Comparison of ENCODE assay signal across 23 cellular contexts in genomic region chr1:162178432-162178831, GRCh38.
DNase-seq lines count a peak whose midpoint lies in the region; ATAC-seq and TF ChIP-seq lines count a peak whose summit lies in the region.
"Had no signal": no experiment of that assay in that cellular context is flagged by ENCODE, and none has a peak within 500 bp of the region (broad histone marks: within the 10 kb centered on the region; RNA-seq: fewer than 3 reads in every experiment).

No MANE protein-coding gene starts in this region.

- no peak overlapping the region for H4K8ac ChIP-seq in neuronal stem cell (ENCODE audit: low read depth, low read length)

- H3K27ac ChIP-seq in right cardiac atrium (ENCODE audit: low read length) (no peak overlapping the region), PC-3 (ENCODE audit: low read length) (no peak overlapping the region), neuronal stem cell (replicated peaks; ENCODE audit: low read length) (no peak overlapping the region), suprapubic skin (no peak overlapping the region)
- H3K27ac ChIP-seq: psoas muscle, tibial artery had no signal

- H3K4me1 ChIP-seq in right cardiac atrium (ENCODE audit: control insufficient read depth, insufficient read depth, low read length) (no peaks in the 10 kb centered on the region), PC-3 (ENCODE audit: insufficient read depth, low read length) (peaks cover 29% of the 10 kb centered on the region), neuronal stem cell (ENCODE audit: control insufficient read depth in 2 of 2, insufficient read depth in 1 of 2, low read depth in 1 of 2, low read length in 2 of 2) (peaks cover 13 to 14% of the 10 kb centered on the region in 2 donors), suprapubic skin (no peaks in the 10 kb centered on the region)
- H3K4me1 ChIP-seq: psoas muscle, tibial artery had no signal

- H3K23ac ChIP-seq in neuronal stem cell (ENCODE audit: low read depth, low read length, poor library complexity): no peak overlapping the region

- no peak overlapping the region for H3K4me3 ChIP-seq in right cardiac atrium (ENCODE audit: low read length)
- no peak overlapping the region for H3K4me3 ChIP-seq in PC-3 (ENCODE audit: low read length)
- no peak overlapping the region for H3K4me3 ChIP-seq in neuronal stem cell (ENCODE audit: low read length in 2 of 2)
- no peak overlapping the region for H3K4me3 ChIP-seq in suprapubic skin
- H3K4me3 ChIP-seq: psoas muscle, tibial artery had no signal

- H3F3A ChIP-seq in PC-3 (ENCODE audit: low read length, unreplicated experiment): no peaks in the 10 kb centered on the region

- H2AFZ ChIP-seq in PC-3 (ENCODE audit: low read length): no peak overlapping the region
- H2AFZ ChIP-seq in neuronal stem cell (ENCODE audit: low read length): no peak overlapping the region

- H3K4me2 ChIP-seq in PC-3 (ENCODE audit: low read length) (0 out of 2 replicates have a peak overlapping the region, but pooled peaks have one; percentile 1), neuronal stem cell (ENCODE audit: insufficient read depth, low read length, poor library complexity, severe bottlenecking) (no peak overlapping the region)

- H3K27me3 ChIP-seq in right cardiac atrium (ENCODE audit: control insufficient read depth, insufficient read depth) (no peaks in the 10 kb centered on the region), PC-3 (ENCODE audit: low read length) (no peaks in the 10 kb centered on the region), neuronal stem cell (ENCODE audit: control insufficient read depth in 3 of 3, insufficient read depth in 3 of 3, low read depth in 1 of 3, low read length in 3 of 3) (no peaks in the 10 kb centered on the region), suprapubic skin (no peaks in the 10 kb centered on the region)
- H3K27me3 ChIP-seq: tibial artery had no signal

- no peaks in the 10 kb centered on the region for H3K36me3 ChIP-seq in PC-3 (ENCODE audit: low read depth, low read length)
- peaks cover 0 to 7% of the 10 kb centered on the region in 2 donors for H3K36me3 ChIP-seq in neuronal stem cell (replicated peaks in 1 of 2; ENCODE audit: control insufficient read depth in 2 of 2, insufficient read depth in 2 of 2, low read length in 2 of 2)
- no peaks in the 10 kb centered on the region for H3K36me3 ChIP-seq in suprapubic skin
- H3K36me3 ChIP-seq: tibial artery had no signal

- no peaks in the 10 kb centered on the region for H3K79me1 ChIP-seq in neuronal stem cell (ENCODE audit: low read depth, low read length)

- TF ChIP-seq EP300 in suprapubic skin (IDR thresholded peaks at IDR 0.05): no peak

- H2BK12ac ChIP-seq in neuronal stem cell (ENCODE audit: low read length): peak overlapping the region; percentile 46

- H3K4ac ChIP-seq in neuronal stem cell (ENCODE audit: low read length): no peak overlapping the region

- DNase-seq in Right ventricle myocardium inferior (ENCODE audit: missing footprints): peak; percentile 49
- no peak for DNase-seq in right cardiac atrium
- DNase-seq in NCI-H1694 treated with DMSO at 0.1 percent for 48 hours (lab: John Stamatoyannopoulos, UW): peak; percentile 80
- no peak for DNase-seq in PC-3
- DNase-seq in neuronal stem cell (ENCODE audit: low spot score): no peak
- no peak for DNase-seq in suprapubic skin (ENCODE audit: low spot score in 2 of 2)
- DNase-seq in SHP77 (lab: John Stamatoyannopoulos, UW): no peak
- no peak for DNase-seq in activated CD4-positive, alpha-beta T cell treated with anti-CD3 and anti-CD28 coated beads for 36 hours
- DNase-seq: activated CD4-positive, alpha-beta T cell treated with anti-CD3 and anti-CD28 coated beads, Interleukin-2, amount 50 U/mL, for 4 hours; activated naive CD4-positive, alpha-beta T cell treated with Interleukin-2 at 50 U/mL for 16 hours; activated T-cell treated with anti-CD3 and anti-CD28 coated beads, Interleukin-2, amount 50 U/mL, for 72 hours; CD4-positive, alpha-beta memory T cell; DMS53; H9; naive B cell; NCI-H1105; NCI-H2107; NCI-H526 treated with DMSO at 0.1 percent for 48 hours; psoas muscle; stimulated activated CD4-positive, alpha-beta T cell treated with anti-CD3 and anti-CD28 coated beads, Interleukin-15, amount 100 ng/mL, for 24 hours; stimulated activated naive CD8-positive, alpha-beta T cell treated with anti-CD3 and anti-CD28 coated beads, Interleukin-15, amount 100 ng/mL, for 72 hours; T-helper 2 cell; tibial artery had no signal

- H3K4me3 Mint-ChIP-seq in activated CD4-positive, alpha-beta T cell treated with anti-CD3 and anti-CD28 coated beads for 36 hours: no peak overlapping the region
- H3K4me3 Mint-ChIP-seq: activated T-cell treated with anti-CD3 and anti-CD28 coated beads, Interleukin-2, amount 50 U/mL, for 72 hours; CD4-positive, alpha-beta memory T cell; H9; naive B cell; stimulated activated naive CD8-positive, alpha-beta T cell treated with anti-CD3 and anti-CD28 coated beads, Interleukin-15, amount 100 ng/mL, for 72 hours had no signal

- H2BK15ac ChIP-seq in neuronal stem cell (ENCODE audit: low read length): no peak overlapping the region

- TF ChIP-seq POLR2A in suprapubic skin (IDR thresholded peaks at IDR 0.05): no peak

- no peaks in the 10 kb centered on the region for H3K79me2 ChIP-seq in PC-3 (ENCODE audit: low read length)

- no peak overlapping the region for H4K91ac ChIP-seq in neuronal stem cell (ENCODE audit: low read depth, low read length, poor library complexity)

- H3K27ac Mint-ChIP-seq in activated CD4-positive, alpha-beta T cell treated with anti-CD3 and anti-CD28 coated beads for 36 hours: no peak overlapping the region
- H3K27ac Mint-ChIP-seq: activated T-cell treated with anti-CD3 and anti-CD28 coated beads, Interleukin-2, amount 50 U/mL, for 72 hours; H9; naive B cell; stimulated activated naive CD8-positive, alpha-beta T cell treated with anti-CD3 and anti-CD28 coated beads, Interleukin-15, amount 100 ng/mL, for 72 hours had no signal

- H3K9me3 Mint-ChIP-seq in activated CD4-positive, alpha-beta T cell treated with anti-CD3 and anti-CD28 coated beads for 36 hours (ENCODE audit: low read depth): no peaks in the 10 kb centered on the region
- H3K9me3 Mint-ChIP-seq: activated T-cell treated with anti-CD3 and anti-CD28 coated beads, Interleukin-2, amount 50 U/mL, for 72 hours; H9; stimulated activated naive CD8-positive, alpha-beta T cell treated with anti-CD3 and anti-CD28 coated beads, Interleukin-15, amount 100 ng/mL, for 72 hours had no signal

- intact Hi-C loops in Right ventricle myocardium inferior (cut with DNase I) (no loop called here), right cardiac atrium (cut with DNase I) (no loop called here), PC-3 (cut with micrococcal nuclease) (loop anchor here (2.0 to 5.0 kb wide), 4 partner anchors 38 to 108 kb away; no protein-coding TSS in a partner anchor)
- intact Hi-C loops in activated CD4-positive, alpha-beta T cell treated with anti-CD3 and anti-CD28 coated beads for 36 hours (cut with DNase I, micrococcal nuclease): no loop called here

- WGBS in right cardiac atrium: 81% methylated on average over 4 of the region's 4 CpGs
- no CpG with 5 or more reads among the region's 4 CpGs for WGBS in neuronal stem cell (ENCODE audit: extremely low coverage in 2 of 2, insufficient read length in 2 of 2, insufficient replicate concordance in 1 of 2), 2 donors
- 79% methylated on average over 4 of the region's 4 CpGs for WGBS in suprapubic skin

- H2BK5ac ChIP-seq in neuronal stem cell (ENCODE audit: low read length): no peak overlapping the region

- peak overlapping the region; percentile 45 for H3K18ac ChIP-seq in neuronal stem cell (ENCODE audit: low read length)

- no peak overlapping the region for H2BK120ac ChIP-seq in neuronal stem cell (ENCODE audit: low read depth, low read length)

- H3K9me2 ChIP-seq in PC-3 (replicated peaks; ENCODE audit: low read length): no peaks in the 10 kb centered on the region

- CTCF ChIA-PET in PC-3 (lab: Charles Lee): interaction anchor here (1.0 kb wide), 1 partner anchor 51 kb away, joined by 3 read pairs; no protein-coding TSS in a partner anchor
- CTCF ChIA-PET in activated CD4-positive, alpha-beta T cell treated with anti-CD3 and anti-CD28 coated beads for 36 hours (lab: Charles Lee): interaction anchor here (0.8 kb wide), 1 partner anchor 49 kb away, joined by 3 read pairs; no protein-coding TSS in a partner anchor

- no peaks in the 10 kb centered on the region for H3K9me3 ChIP-seq in right cardiac atrium (ENCODE audit: control insufficient read depth, low read length)
- H3K9me3 ChIP-seq in PC-3 (ENCODE audit: low read length): no peaks in the 10 kb centered on the region
- no peaks in the 10 kb centered on the region for H3K9me3 ChIP-seq in neuronal stem cell (replicated peaks in 1 of 2; ENCODE audit: control insufficient read depth in 2 of 2, insufficient read depth in 1 of 2, low read depth in 1 of 2, low read length in 2 of 2)
- H3K9me3 ChIP-seq in suprapubic skin: no peaks in the 10 kb centered on the region
- H3K9me3 ChIP-seq: psoas muscle, tibial artery had no signal

- no peak overlapping the region for H3K14ac ChIP-seq in neuronal stem cell (ENCODE audit: low read length)

- BruUV-seq in PC-3 (replicated peaks; lab: Mats Ljungman, UMichigan): no TSS peak

- H4K20me1 ChIP-seq in PC-3 (ENCODE audit: low read length): no peaks in the 10 kb centered on the region

- ATAC-seq in Right ventricle myocardium inferior: no peak
- ATAC-seq in right cardiac atrium: no peak
- ATAC-seq in PC-3: peak; percentile 6; the same call in 1 of the 2 replicates
- no peak for ATAC-seq in activated CD4-positive, alpha-beta T cell treated with anti-CD3 and anti-CD28 coated beads for 36 hours
- ATAC-seq: activated T-cell treated with anti-CD3 and anti-CD28 coated beads, Interleukin-2, amount 50 U/mL, for 72 hours; psoas muscle; stimulated activated naive CD8-positive, alpha-beta T cell treated with anti-CD3 and anti-CD28 coated beads, Interleukin-15, amount 100 ng/mL, for 72 hours had no signal

- H2AK5ac ChIP-seq in neuronal stem cell (ENCODE audit: low read depth, low read length): peak overlapping the region; percentile 63

- H3K36me3 Mint-ChIP-seq in activated CD4-positive, alpha-beta T cell treated with anti-CD3 and anti-CD28 coated beads for 36 hours (ENCODE audit: low read depth): no peaks in the 10 kb centered on the region
- H3K36me3 Mint-ChIP-seq: CD4-positive, alpha-beta memory T cell; naive B cell had no signal

- H3K27me3 Mint-ChIP-seq in activated CD4-positive, alpha-beta T cell treated with anti-CD3 and anti-CD28 coated beads for 36 hours: peaks cover 6% of the 10 kb centered on the region

- TF ChIP-seq CTCF in PC-3 (conservative IDR thresholded peaks at IDR 0.05; ENCODE audit: low read depth, low read length) (no peak), suprapubic skin (IDR thresholded peaks at IDR 0.05) (no peak)

- POLR2A ChIA-PET in PC-3 (lab: Charles Lee; ENCODE audit: unreplicated experiment): no interaction called here
- POLR2A ChIA-PET in activated CD4-positive, alpha-beta T cell treated with anti-CD3 and anti-CD28 coated beads for 36 hours (lab: Charles Lee): no interaction called here

- H3K4me1 Mint-ChIP-seq in activated CD4-positive, alpha-beta T cell treated with anti-CD3 and anti-CD28 coated beads for 36 hours: no peaks in the 10 kb centered on the region
- H3K4me1 Mint-ChIP-seq: CD4-positive, alpha-beta memory T cell; naive B cell; stimulated activated naive CD8-positive, alpha-beta T cell treated with anti-CD3 and anti-CD28 coated beads, Interleukin-15, amount 100 ng/mL, for 72 hours had no signal

- no peak overlapping the region for H3K9ac ChIP-seq in PC-3 (ENCODE audit: low read length)
- H3K9ac ChIP-seq in neuronal stem cell (ENCODE audit: low read depth, low read length, poor library complexity): no peak overlapping the region

Comparison
In these comparisons a context has a peak if more than half of its experiments do, and no peak if none do; other contexts are left out.
1. DNase-seq: peak in Right ventricle myocardium inferior (single experiment) and NCI-H1694 treated with DMSO at 0.1 percent for 48 hours (single experiment); none in right cardiac atrium (0 of 3), PC-3 (single experiment), neuronal stem cell (single experiment), suprapubic skin (0 of 2), SHP77 (0 of 2) and activated CD4-positive, alpha-beta T cell treated with anti-CD3 and anti-CD28 coated beads for 36 hours (single experiment).